In genomic region chr2:161243873-161244272, GRCh38 we compare ENCODE assay signal across 10 cellular contexts.
DNase-seq lines count a peak whose midpoint lies in the region; ATAC-seq and TF ChIP-seq lines count a peak whose summit lies in the region.
"Had no signal": no experiment of that assay in that cellular context is flagged by ENCODE, and none has a peak within 500 bp of the region (broad histone marks: within the 10 kb centered on the region; RNA-seq: fewer than 3 reads in every experiment).

No MANE protein-coding gene starts in this region.

- CTCF ChIA-PET in PC-9 (lab: Charles Lee): no interaction called here

- no peaks in the 10 kb centered on the region for H3K27me3 ChIP-seq in PC-9 (ENCODE audit: insufficient read depth, low read depth)
- peaks cover 18% of the 10 kb centered on the region for H3K27me3 ChIP-seq in osteoblast (ENCODE audit: insufficient read depth, low read length)

- peak overlapping the region; percentile 90 for H3K4me2 ChIP-seq in PC-9
- no peak overlapping the region for H3K4me2 ChIP-seq in osteoblast (ENCODE audit: insufficient read depth, low read length)

- POLR2A ChIA-PET in PC-9 (lab: Charles Lee; ENCODE audit: unreplicated experiment): no interaction called here

- H3K4me3 ChIP-seq in GM12865 (ENCODE audit: low read depth, low read length): peak overlapping the region; percentile 91
- H3K4me3 ChIP-seq in PC-9: peak overlapping the region; percentile 66
- H3K4me3 ChIP-seq in osteoblast (ENCODE audit: insufficient read depth, low read length): no peak overlapping the region

- H3K36me3 ChIP-seq in PC-9 (ENCODE audit: low read depth) (no peaks in the 10 kb centered on the region), osteoblast (ENCODE audit: insufficient read depth, low read length) (no peaks in the 10 kb centered on the region)
- H3K36me3 ChIP-seq: WERI-Rb-1 had no signal

- H3K9me3 ChIP-seq in PC-9 (ENCODE audit: insufficient read depth, low read depth): no peaks in the 10 kb centered on the region
- H3K9me3 ChIP-seq in osteoblast (ENCODE audit: low read depth, low read length): no peaks in the 10 kb centered on the region

- DNase-seq in GM12865 (ENCODE audit: low read depth) (peak; percentile 30), PC-9 (no peak), dermis blood vessel endothelial cell (peak; percentile 10), osteoblast (ENCODE audit: insufficient read length, low spot score, missing footprints) (peak; percentile 39), T-helper 9 cell (no peak), GM13977 (ENCODE audit: low spot score) (no peak), D341Med (ENCODE audit: low spot score) (no peak)
- DNase-seq: NCI-H524 treated with DMSO at 0.1 percent for 48 hours, WERI-Rb-1 had no signal

- in situ Hi-C loops in GM13977 (cut with MboI; ENCODE audit: low pct_unique_long_range_greater_than_20kb, low sequenced_read_pairs, unreplicated experiment): no loop called here

- TF ChIP-seq CTCF in GM12865 (IDR thresholded peaks at IDR 0.05; ENCODE audit: insufficient read depth, low read depth, low read length, missing control alignments) (no peak), PC-9 (conservative IDR thresholded peaks at IDR 0.05) (no peak), osteoblast (IDR thresholded peaks at IDR 0.05; ENCODE audit: extremely low read depth, low read depth, low read length) (no peak), GM13977 (IDR thresholded peaks at IDR 0.05; ENCODE audit: extremely low read depth, insufficient read depth, missing control alignments) (no peak)

- intact Hi-C loops in PC-9 (cut with micrococcal nuclease; ENCODE audit: unreplicated experiment): no loop called here

- ATAC-seq in HG02938 (IDR thresholded peaks at IDR 0.05; ENCODE audit: unreplicated experiment): no peak

- H4K20me1 ChIP-seq in PC-9 (ENCODE audit: insufficient read depth): no peaks in the 10 kb centered on the region
- no peaks in the 10 kb centered on the region for H4K20me1 ChIP-seq in osteoblast (ENCODE audit: insufficient read depth, low read length)

- no peaks in the 10 kb centered on the region for H3K9me2 ChIP-seq in PC-9 (ENCODE audit: insufficient read depth)

- H3K27ac ChIP-seq in PC-9 (peak overlapping the region; percentile 72), osteoblast (ENCODE audit: low read depth, low read length) (no peak overlapping the region)
- H3K27ac ChIP-seq: WERI-Rb-1 had no signal

- H3K4me1 ChIP-seq in PC-9 (replicated peaks; ENCODE audit: insufficient read depth): peaks cover 13% of the 10 kb centered on the region
- H3K4me1 ChIP-seq in osteoblast (ENCODE audit: insufficient read depth, low read length): no peaks in the 10 kb centered on the region

- H2AFZ ChIP-seq in PC-9 (peak overlapping the region; percentile 83), osteoblast (ENCODE audit: low read length) (no peak overlapping the region)

- H3F3A ChIP-seq in PC-9 (ENCODE audit: insufficient read depth, low read depth): no peaks in the 10 kb centered on the region

- peaks cover 13% of the 10 kb centered on the region for H3K79me2 ChIP-seq in PC-9 (ENCODE audit: low read depth)
- no peaks in the 10 kb centered on the region for H3K79me2 ChIP-seq in osteoblast (ENCODE audit: insufficient read depth, low read length)

- BruUV-seq in PC-9 (replicated peaks; lab: Mats Ljungman, UMichigan): TSS peak; percentile 72

Comparison
In these comparisons a context has a peak if more than half of its experiments do, and no peak if none do; other contexts are left out.
1. DNase-seq: peak in GM12865 (single experiment), dermis blood vessel endothelial cell (single experiment) and osteoblast (single experiment); none in PC-9 (0 of 2), T-helper 9 cell (single experiment), GM13977 (single experiment) and D341Med (single experiment).